8 cellular contexts compared by ENCODE assay signal in the genomic region with DNA sequence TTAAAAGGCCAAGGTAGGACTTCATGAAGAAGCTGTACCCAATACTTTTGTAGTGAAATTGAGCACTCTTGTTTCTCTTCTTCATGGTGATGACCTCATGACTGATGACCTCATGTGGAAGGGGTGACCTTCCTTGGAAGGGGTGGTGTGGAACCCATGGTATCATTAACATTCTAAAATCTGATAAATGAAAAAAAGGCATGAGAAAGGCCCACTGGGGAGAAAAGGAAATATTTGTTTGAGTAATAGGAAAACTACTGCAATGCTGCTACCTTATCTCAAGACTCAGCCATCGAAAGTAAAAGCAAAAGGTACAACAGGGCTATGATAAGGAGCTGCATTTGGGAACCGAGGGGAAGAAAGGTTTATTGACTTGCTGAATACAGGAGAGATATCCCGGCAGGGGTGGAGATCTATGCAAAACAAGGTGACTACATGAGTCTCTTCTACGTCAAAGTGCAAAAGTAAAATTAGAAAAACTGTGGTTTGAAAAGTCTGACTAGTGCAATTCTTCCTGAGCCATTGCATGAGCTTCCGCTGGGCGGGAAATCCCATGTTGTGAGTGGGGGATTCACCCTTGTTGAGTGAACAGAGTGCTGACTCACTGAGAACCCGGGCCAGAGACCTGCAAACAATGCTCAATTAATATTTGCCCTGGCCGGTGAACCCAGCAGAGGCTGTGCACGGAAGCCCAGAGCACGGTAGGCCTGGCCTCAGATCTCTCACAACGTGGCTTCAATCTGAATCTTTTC.
DNase-seq lines count a peak whose midpoint lies in the region; ATAC-seq and TF ChIP-seq lines count a peak whose summit lies in the region.

No MANE protein-coding gene starts in this region.

- CTCF ChIA-PET in CD8-positive, alpha-beta memory T cell (lab: Charles Lee), result no interaction called here
- CTCF ChIA-PET in activated CD4-positive, alpha-beta T cell treated with anti-CD3 and anti-CD28 coated beads for 36 hours (lab: Charles Lee), result interaction anchor here (0.8 to 2.3 kb wide), 9 partner anchors 11 to 451 kb away, joined by 3 to 8 read pairs (median 4); no protein-coding TSS in a partner anchor

- no peaks in the 10 kb centered on the region for H3K9me3 ChIP-seq in CD8-positive, alpha-beta memory T cell (ENCODE audit: low read length)
- no peaks in the 10 kb centered on the region for H3K9me3 ChIP-seq in endocrine pancreas (ENCODE audit: control insufficient read depth, low read length)
- no peaks in the 10 kb centered on the region for H3K9me3 ChIP-seq in suprapubic skin

- no peak for TF ChIP-seq POLR2A in suprapubic skin (IDR thresholded peaks at IDR 0.05)

- peak overlapping the region; percentile 6 for H3K27ac ChIP-seq in CD8-positive, alpha-beta memory T cell (ENCODE audit: low read depth, low read length)
- H3K27ac ChIP-seq in HL-60 (replicated peaks) (peak overlapping the region; percentile 42), suprapubic skin (peak overlapping the region; percentile 30)

- no peak overlapping the region for H3K9ac ChIP-seq in endocrine pancreas (ENCODE audit: control insufficient read depth, insufficient read depth, low read length)

- H3K27me3 Mint-ChIP-seq in CD8-positive, alpha-beta memory T cell, result no peaks in the 10 kb centered on the region
- H3K27me3 Mint-ChIP-seq in activated CD4-positive, alpha-beta T cell treated with anti-CD3 and anti-CD28 coated beads for 36 hours, result no peaks in the 10 kb centered on the region
- H3K27me3 Mint-ChIP-seq in natural killer cell treated with Interleukin-12 subunit alpha and Interleukin-12 subunit beta and Interleukin-15 and Interleukin-18, amount 100 ng/mL, for 72 hours, result no peaks in the 10 kb centered on the region

- peaks cover 11% of the 10 kb centered on the region for H3K4me1 ChIP-seq in CD8-positive, alpha-beta memory T cell (ENCODE audit: insufficient read depth, low read length)
- peaks cover 17% of the 10 kb centered on the region for H3K4me1 ChIP-seq in endocrine pancreas (ENCODE audit: control insufficient read depth, insufficient read depth, low read length)
- peaks cover 11% of the 10 kb centered on the region for H3K4me1 ChIP-seq in suprapubic skin

- peak overlapping the region; percentile 2 to 92 (median 82) for H3K27ac Mint-ChIP-seq in CD8-positive, alpha-beta memory T cell
- H3K27ac Mint-ChIP-seq in activated CD4-positive, alpha-beta T cell treated with anti-CD3 and anti-CD28 coated beads for 36 hours, result peak overlapping the region; percentile 89
- H3K27ac Mint-ChIP-seq in natural killer cell treated with Interleukin-12 subunit alpha and Interleukin-12 subunit beta and Interleukin-15 and Interleukin-18, amount 100 ng/mL, for 72 hours, result peak overlapping the region; percentile 86 to 96

- ATAC-seq in activated CD4-positive, alpha-beta T cell treated with anti-CD3 and anti-CD28 coated beads for 36 hours, result peak; percentile 90
- ATAC-seq in natural killer cell treated with Interleukin-12 subunit alpha and Interleukin-12 subunit beta and Interleukin-15 and Interleukin-18, amount 100 ng/mL, for 72 hours, result peak; percentile 91 to 95

- no peaks in the 10 kb centered on the region for H3K27me3 ChIP-seq in CD8-positive, alpha-beta memory T cell (ENCODE audit: insufficient read depth, low read length, poor library complexity, severe bottlenecking)
- H3K27me3 ChIP-seq in HL-60 (ENCODE audit: insufficient read depth, poor library complexity, severe bottlenecking) (no peaks in the 10 kb centered on the region), endocrine pancreas (ENCODE audit: control insufficient read depth, insufficient read depth, low read length) (no peaks in the 10 kb centered on the region), suprapubic skin (no peaks in the 10 kb centered on the region)

- POLR2A ChIA-PET in CD8-positive, alpha-beta memory T cell (lab: Charles Lee), result no interaction called here
- POLR2A ChIA-PET in activated CD4-positive, alpha-beta T cell treated with anti-CD3 and anti-CD28 coated beads for 36 hours (lab: Charles Lee), result interaction anchor here (0.5 to 1.5 kb wide), 6 partner anchors 11 to 69 kb away, joined by 3 to 7 read pairs (median 4); no protein-coding TSS in a partner anchor

- no peaks in the 10 kb centered on the region for H3K9me3 Mint-ChIP-seq in CD8-positive, alpha-beta memory T cell
- H3K9me3 Mint-ChIP-seq in activated CD4-positive, alpha-beta T cell treated with anti-CD3 and anti-CD28 coated beads for 36 hours (ENCODE audit: low read depth), result no peaks in the 10 kb centered on the region
- H3K9me3 Mint-ChIP-seq in natural killer cell treated with Interleukin-12 subunit alpha and Interleukin-12 subunit beta and Interleukin-15 and Interleukin-18, amount 100 ng/mL, for 72 hours, result peaks cover 3% of the 10 kb centered on the region

- H3K4me3 Mint-ChIP-seq in CD8-positive, alpha-beta memory T cell, result peak overlapping the region; percentile 64 to 86 (median 75)
- peak overlapping the region; percentile 64 for H3K4me3 Mint-ChIP-seq in activated CD4-positive, alpha-beta T cell treated with anti-CD3 and anti-CD28 coated beads for 36 hours
- peak overlapping the region; percentile 76 for H3K4me3 Mint-ChIP-seq in natural killer cell treated with Interleukin-12 subunit alpha and Interleukin-12 subunit beta and Interleukin-15 and Interleukin-18, amount 100 ng/mL, for 72 hours

- peaks cover 0 to 8% (median 0%) of the 10 kb centered on the region in 3 donors for H3K36me3 Mint-ChIP-seq in CD8-positive, alpha-beta memory T cell
- peaks cover 5% of the 10 kb centered on the region for H3K36me3 Mint-ChIP-seq in activated CD4-positive, alpha-beta T cell treated with anti-CD3 and anti-CD28 coated beads for 36 hours (ENCODE audit: low read depth)
- H3K36me3 Mint-ChIP-seq in natural killer cell treated with Interleukin-12 subunit alpha and Interleukin-12 subunit beta and Interleukin-15 and Interleukin-18, amount 100 ng/mL, for 72 hours, result no peaks in the 10 kb centered on the region

- TF ChIP-seq CTCF in GM20000 (IDR thresholded peaks at IDR 0.05; ENCODE audit: extremely low read depth, missing control alignments) (no peak), HL-60 (IDR thresholded peaks at IDR 0.05; ENCODE audit: insufficient read depth, low read length) (no peak), suprapubic skin (IDR thresholded peaks at IDR 0.05) (no peak)

- no peak for TF ChIP-seq EP300 in suprapubic skin (IDR thresholded peaks at IDR 0.05)

- DNase-seq in CD8-positive, alpha-beta memory T cell, result peak in 4 of 5 donors; percentile 26 to 78 (median 28)
- DNase-seq in GM20000 (ENCODE audit: low spot score), result peak; percentile 93
- peak; percentile 51 to 70 for DNase-seq in HL-60 (ENCODE audit: low read depth in 1 of 2, low spot score in 1 of 2)
- peak; percentile 91 for DNase-seq in activated CD4-positive, alpha-beta T cell treated with anti-CD3 and anti-CD28 coated beads for 36 hours
- DNase-seq in natural killer cell treated with Interleukin-12 subunit alpha and Interleukin-12 subunit beta and Interleukin-15 and Interleukin-18, amount 100 ng/mL, for 72 hours (ENCODE audit: low spot score), result peak; percentile 80
- no peak for DNase-seq in suprapubic skin (ENCODE audit: low spot score in 2 of 2)
- no peak for DNase-seq in NCI-H1105 (lab: John Stamatoyannopoulos, UW)

- intact Hi-C loops in activated CD4-positive, alpha-beta T cell treated with anti-CD3 and anti-CD28 coated beads for 36 hours (cut with DNase I, micrococcal nuclease), result loop anchor here (1.0 to 5.0 kb wide), 9 partner anchors 40 to 1142 kb away; partner anchors contain the start of genes N4BP2L2 (in 1 of the 2) and RFC3 (in 1 of the 2)

- 39% methylated on average over 11 of the region's 11 CpGs for WGBS in suprapubic skin

- peaks cover 13 to 34% (median 16%) of the 10 kb centered on the region in 3 donors for H3K4me1 Mint-ChIP-seq in CD8-positive, alpha-beta memory T cell
- H3K4me1 Mint-ChIP-seq in activated CD4-positive, alpha-beta T cell treated with anti-CD3 and anti-CD28 coated beads for 36 hours, result peaks cover 37% of the 10 kb centered on the region
- peaks cover 7 to 29% of the 10 kb centered on the region in 2 donors for H3K4me1 Mint-ChIP-seq in natural killer cell treated with Interleukin-12 subunit alpha and Interleukin-12 subunit beta and Interleukin-15 and Interleukin-18, amount 100 ng/mL, for 72 hours (ENCODE audit: low read depth in 2 of 2)

- peak overlapping the region; percentile 4 for H3K4me3 ChIP-seq in CD8-positive, alpha-beta memory T cell (ENCODE audit: low read length)
- H3K4me3 ChIP-seq in HL-60 (replicated peaks; ENCODE audit: insufficient read depth, low read length) (peak overlapping the region; percentile 1; the same call in 1 of the 2 replicates), endocrine pancreas (ENCODE audit: control insufficient read depth, insufficient read depth, low read length) (peak overlapping the region; percentile 64), suprapubic skin (no peak overlapping the region)

- H3K36me3 ChIP-seq in CD8-positive, alpha-beta memory T cell (ENCODE audit: insufficient read depth, low read length), result no peaks in the 10 kb centered on the region
- H3K36me3 ChIP-seq in endocrine pancreas (ENCODE audit: control insufficient read depth, insufficient read depth, low read length), result no peaks in the 10 kb centered on the region
- H3K36me3 ChIP-seq in suprapubic skin, result no peaks in the 10 kb centered on the region

Comparison
In these comparisons a context has a peak if more than half of its experiments do, and no peak if none do; other contexts are left out.
1. DNase-seq: peak in CD8-positive, alpha-beta memory T cell (4 of 5), GM20000 (single experiment), HL-60 (2 of 2), activated CD4-positive, alpha-beta T cell treated with anti-CD3 and anti-CD28 coated beads for 36 hours (single experiment) and natural killer cell treated with Interleukin-12 subunit alpha and Interleukin-12 subunit beta and Interleukin-15 and Interleukin-18, amount 100 ng/mL, for 72 hours (single experiment); none in suprapubic skin (0 of 2) and NCI-H1105 (single experiment).
2. Peak in every context shown above with its lines, with median percentiles within 50 percentile points of each other: H3K27ac ChIP-seq, H3K27ac Mint-ChIP-seq and H3K4me3 Mint-ChIP-seq.